Comparison of ENCODE assay signal across 1 cellular context in the genomic region with DNA sequence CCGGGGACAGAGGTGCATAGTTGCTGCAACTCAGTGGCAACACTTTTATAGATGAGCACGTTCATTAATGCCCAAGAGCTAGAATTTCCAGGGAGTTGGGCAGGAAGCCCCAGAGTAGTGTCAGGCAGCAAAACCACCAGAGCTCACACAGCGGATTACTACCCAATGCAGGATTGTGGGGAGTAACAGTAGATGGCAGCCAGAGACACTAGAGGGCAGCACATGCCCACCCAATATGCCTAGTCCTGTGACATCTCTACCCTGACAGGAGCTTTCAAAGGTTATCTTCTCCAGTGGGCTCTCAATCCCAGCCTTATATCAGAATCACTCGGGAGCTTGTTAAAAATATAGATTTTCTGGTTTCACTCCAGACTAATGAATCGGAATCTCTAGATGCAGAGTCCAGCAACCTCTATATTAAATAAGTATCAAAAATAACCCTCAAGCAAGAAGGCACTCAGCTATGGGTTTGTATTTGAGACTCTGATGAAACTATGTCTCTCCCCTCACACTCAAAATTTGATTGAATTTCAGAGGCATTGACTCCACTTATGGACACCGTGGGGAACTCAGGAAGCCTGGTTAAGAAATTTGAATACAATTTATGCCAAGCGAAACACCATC.
TF ChIP-seq lines count a peak whose summit lies in the region.

No MANE protein-coding gene starts in this region.

TF ChIP-seq in GM12878, 131 proteins besides CTCF, POLR2A, EP300 and RAD21 (continued from another document):
- TF ChIP-seq KDM1A (IDR thresholded peaks at IDR 0.05; ENCODE audit: borderline replicate concordance) (no peak), RUNX3 (IDR thresholded peaks at IDR 0.05; ENCODE audit: low read length) (0 out of 2 replicates have a peak, but pooled peaks have one; percentile 16), ZNF217 (IDR thresholded peaks at IDR 0.05) (no peak)
